In the genomic region with DNA sequence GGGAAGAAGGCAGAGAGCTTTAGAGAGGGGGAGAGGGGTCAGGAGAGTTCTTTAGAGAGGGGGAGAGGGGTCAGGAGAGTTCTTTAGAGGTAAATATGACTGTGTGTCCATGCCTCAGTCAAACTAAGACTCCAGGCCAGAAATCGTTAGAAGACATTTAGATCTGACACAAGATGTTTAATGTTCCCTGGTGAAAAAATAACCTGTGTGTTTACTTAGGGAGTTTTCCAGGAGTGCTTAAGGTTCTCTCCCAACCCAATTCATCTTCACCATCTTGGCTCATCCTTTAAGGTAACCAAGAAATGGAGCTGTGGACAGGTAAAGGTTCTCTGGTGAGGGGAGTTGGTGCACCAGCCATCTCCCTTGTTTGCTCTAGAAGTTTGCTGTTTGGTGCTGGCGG, we compare ENCODE assay signal across 21 cellular contexts.
"Had no signal": no experiment of that assay in that cellular context is flagged by ENCODE, and none has a peak within 500 bp of the region (broad histone marks: within the 10 kb centered on the region; RNA-seq: fewer than 3 reads in every experiment).

No MANE protein-coding gene starts in this region.

- H3K4me3 Mint-ChIP-seq: activated CD4-positive, alpha-beta T cell treated with anti-CD3 and anti-CD28 coated beads for 36 hours; activated naive CD8-positive, alpha-beta T cell treated with anti-CD3 and anti-CD28 coated beads for 36 hours; activated T-helper 1 cell treated with anti-CD3 and anti-CD28 coated beads, Interleukin-12 subunit alpha, Interleukin-12 subunit beta, Interleukin-2, Interleukin-4 antibody, amounts not matched to agents 30 ng/mL and 10 ng/mL and 1 ng/mL, durations not matched to agents 14 hours and 24 hours and 36 hours; nephron; T-helper 2 cell treated with Interferon-gamma antibody and Interleukin-4, amounts not matched to agents 5 μg/mL and 100 μg/mL, for 36 hours; WTC11 had no signal

- H3K36me3 Mint-ChIP-seq: WTC11 had no signal

- H3K4me3 ChIP-seq: lung, vagina had no signal

- H3K27me3 ChIP-seq: vagina had no signal

- H3K4me1 ChIP-seq: foreskin keratinocyte had no signal

- H3K9me3 Mint-ChIP-seq: activated naive CD8-positive, alpha-beta T cell treated with anti-CD3 and anti-CD28 coated beads for 36 hours; activated T-helper 1 cell treated with anti-CD3 and anti-CD28 coated beads, Interleukin-12 subunit alpha, Interleukin-12 subunit beta, Interleukin-2, Interleukin-4 antibody, amounts not matched to agents 30 ng/mL and 10 ng/mL and 1 ng/mL, durations not matched to agents 14 hours and 24 hours and 36 hours; T-helper 2 cell treated with Interferon-gamma antibody and Interleukin-4, amounts not matched to agents 5 μg/mL and 100 μg/mL, for 36 hours had no signal

- H3K27ac Mint-ChIP-seq: activated CD4-positive, alpha-beta T cell treated with anti-CD3 and anti-CD28 coated beads for 36 hours; activated naive CD8-positive, alpha-beta T cell treated with anti-CD3 and anti-CD28 coated beads for 36 hours; activated T-helper 1 cell treated with anti-CD3 and anti-CD28 coated beads, Interleukin-12 subunit alpha, Interleukin-12 subunit beta, Interleukin-2, Interleukin-4 antibody, amounts not matched to agents 30 ng/mL and 10 ng/mL and 1 ng/mL, durations not matched to agents 14 hours and 24 hours and 36 hours; T-helper 2 cell treated with Interferon-gamma antibody and Interleukin-4, amounts not matched to agents 5 μg/mL and 100 μg/mL, for 36 hours; WTC11 had no signal

- DNase-seq: activated CD4-positive, alpha-beta T cell treated with anti-CD3 and anti-CD28 coated beads for 36 hours; activated CD4-positive, alpha-beta T cell treated with anti-CD3 and anti-CD28 coated beads, Interleukin-2, amount 50 U/mL, for 48 hours; activated naive CD4-positive, alpha-beta T cell; activated naive CD8-positive, alpha-beta T cell treated with anti-CD3 and anti-CD28 coated beads for 36 hours; activated T-cell treated with anti-CD3 and anti-CD28 coated beads for 4 hours; amniotic stem cell; central memory CD4-positive, alpha-beta T cell; foreskin keratinocyte; hypothalamus; islet precursor cell; left colon; midbrain; nucleus accumbens; stimulated activated naive CD8-positive, alpha-beta T cell treated with anti-CD3 and anti-CD28 coated beads, Interleukin-15, Interleukin-2, amounts not matched to agents 100 U/mL and 50 U/mL, for 24 hours; trophoblast cell had no signal

- H3K27ac ChIP-seq: foreskin keratinocyte, vagina had no signal

- H3K9me3 ChIP-seq: vagina had no signal
